Comparison of ENCODE assay signal across 10 cellular contexts in the genomic region with DNA sequence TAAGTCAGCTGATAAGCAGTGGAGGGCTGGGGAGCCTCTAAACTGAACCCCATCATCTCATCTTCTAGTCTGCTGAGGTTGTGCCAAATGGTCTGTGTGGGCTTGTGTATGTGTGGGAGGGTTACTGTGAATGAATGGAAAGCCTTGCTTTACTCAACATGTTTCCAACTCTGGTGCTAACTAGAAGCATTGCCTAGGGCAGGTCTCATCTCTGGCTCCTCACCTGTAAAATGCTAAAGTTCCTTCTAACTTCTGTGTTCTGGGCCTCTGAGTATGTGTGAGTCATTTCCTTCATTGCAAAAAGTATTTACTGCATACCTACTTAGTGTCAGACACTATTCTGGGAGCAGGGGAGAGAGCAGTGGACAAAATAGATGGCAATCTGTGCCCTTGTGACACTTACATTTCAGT. TPM values are rescaled to one million over a fixed set of nuclear protein-coding genes. Genes with fewer than 3 reads are reported as not detected.
A peak's percentile ranks its signal among the peaks of the same experiment; 100 is the strongest.
DNase-seq lines count a peak whose midpoint lies in the region; ATAC-seq and TF ChIP-seq lines count a peak whose summit lies in the region.
"Had no signal": no experiment of that assay in that cellular context is flagged by ENCODE, and none has a peak within 500 bp of the region (broad histone marks: within the 10 kb centered on the region; RNA-seq: fewer than 3 reads in every experiment).

No MANE protein-coding gene starts in this region.

- no peak overlapping the region for H3K27ac ChIP-seq in tibial artery

- TF ChIP-seq CTCF in type B pancreatic cell (conservative IDR thresholded peaks at IDR 0.05) (no peak), tibial artery (IDR thresholded peaks at IDR 0.05) (no peak)

- H3K27me3 ChIP-seq in tibial artery: peaks cover 0 to 64% of the 10 kb centered on the region in 2 donors

- POLR2A ChIA-PET in activated naive CD8-positive, alpha-beta T cell treated with anti-CD3 and anti-CD28 coated beads, Interleukin-2, amount 10 ng/mL, durations not matched to agents 7 days and 5 days (lab: Charles Lee): no interaction called here

- H3K9me3 ChIP-seq in tibial artery: no peaks in the 10 kb centered on the region

- no peaks in the 10 kb centered on the region for H3K36me3 ChIP-seq in tibial artery

- H3K4me1 ChIP-seq in tibial artery: peaks cover 0 to 30% (median 23%) of the 10 kb centered on the region in 4 donors

- H3K27ac Mint-ChIP-seq in activated T-cell treated with anti-CD3 and anti-CD28 coated beads, Interleukin-2, amount 50 U/mL, for 72 hours: no peak overlapping the region
- no peak overlapping the region for H3K27ac Mint-ChIP-seq in activated T-cell treated with anti-CD3 and anti-CD28 coated beads, Interleukin-2, amount 50 U/mL, for 24 hours
- H3K27ac Mint-ChIP-seq in activated naive CD8-positive, alpha-beta T cell treated with anti-CD3 and anti-CD28 coated beads, Interleukin-2, amount 10 ng/mL, durations not matched to agents 7 days and 5 days: no peak overlapping the region
- peak overlapping the region; percentile 87 for H3K27ac Mint-ChIP-seq in type B pancreatic cell

- H3K27me3 Mint-ChIP-seq in activated T-cell treated with anti-CD3 and anti-CD28 coated beads, Interleukin-2, amount 50 U/mL, for 72 hours (ENCODE audit: low read depth): peaks cover 90% of the 10 kb centered on the region
- H3K27me3 Mint-ChIP-seq in activated T-cell treated with anti-CD3 and anti-CD28 coated beads, Interleukin-2, amount 50 U/mL, for 24 hours: peaks cover 92% of the 10 kb centered on the region
- peaks cover 78% of the 10 kb centered on the region for H3K27me3 Mint-ChIP-seq in activated naive CD8-positive, alpha-beta T cell treated with anti-CD3 and anti-CD28 coated beads, Interleukin-2, amount 10 ng/mL, durations not matched to agents 7 days and 5 days
- peaks cover 56% of the 10 kb centered on the region for H3K27me3 Mint-ChIP-seq in type B pancreatic cell

- intact Hi-C loops in tibial artery (cut with DNase I; ENCODE audit: low total_unique reads): no loop called here

- H3K36me3 Mint-ChIP-seq in activated T-cell treated with anti-CD3 and anti-CD28 coated beads, Interleukin-2, amount 50 U/mL, for 72 hours (ENCODE audit: insufficient read depth in 2 of 2): no peaks in the 10 kb centered on the region
- no peaks in the 10 kb centered on the region for H3K36me3 Mint-ChIP-seq in activated T-cell treated with anti-CD3 and anti-CD28 coated beads, Interleukin-2, amount 50 U/mL, for 24 hours (ENCODE audit: low read depth)
- H3K36me3 Mint-ChIP-seq in activated naive CD8-positive, alpha-beta T cell treated with anti-CD3 and anti-CD28 coated beads, Interleukin-2, amount 10 ng/mL, durations not matched to agents 7 days and 5 days: no peaks in the 10 kb centered on the region
- H3K36me3 Mint-ChIP-seq in type B pancreatic cell: peaks cover 4% of the 10 kb centered on the region

- peak; percentile 37 to 56 for ATAC-seq in activated T-cell treated with anti-CD3 and anti-CD28 coated beads, Interleukin-2, amount 50 U/mL, for 72 hours (replicated peaks in 1 of 2)
- no peak for ATAC-seq in activated naive CD8-positive, alpha-beta T cell treated with anti-CD3 and anti-CD28 coated beads, Interleukin-2, amount 10 ng/mL, durations not matched to agents 7 days and 5 days (ENCODE audit: low read depth)
- ATAC-seq in GM21526 (IDR thresholded peaks at IDR 0.05; ENCODE audit: low FRiP score, unreplicated experiment): no peak

- H3K9me3 Mint-ChIP-seq in activated T-cell treated with anti-CD3 and anti-CD28 coated beads, Interleukin-2, amount 50 U/mL, for 72 hours: no peaks in the 10 kb centered on the region
- no peaks in the 10 kb centered on the region for H3K9me3 Mint-ChIP-seq in activated T-cell treated with anti-CD3 and anti-CD28 coated beads, Interleukin-2, amount 50 U/mL, for 24 hours
- H3K9me3 Mint-ChIP-seq in activated naive CD8-positive, alpha-beta T cell treated with anti-CD3 and anti-CD28 coated beads, Interleukin-2, amount 10 ng/mL, durations not matched to agents 7 days and 5 days: no peaks in the 10 kb centered on the region
- H3K9me3 Mint-ChIP-seq in type B pancreatic cell: no peaks in the 10 kb centered on the region

- H3K4me3 Mint-ChIP-seq in activated T-cell treated with anti-CD3 and anti-CD28 coated beads, Interleukin-2, amount 50 U/mL, for 72 hours: peak overlapping the region; percentile 82 to 88
- H3K4me3 Mint-ChIP-seq in activated T-cell treated with anti-CD3 and anti-CD28 coated beads, Interleukin-2, amount 50 U/mL, for 24 hours: no peak overlapping the region
- peak overlapping the region; percentile 65 for H3K4me3 Mint-ChIP-seq in activated naive CD8-positive, alpha-beta T cell treated with anti-CD3 and anti-CD28 coated beads, Interleukin-2, amount 10 ng/mL, durations not matched to agents 7 days and 5 days
- H3K4me3 Mint-ChIP-seq in type B pancreatic cell: peak overlapping the region; percentile 93

- peaks cover 32% of the 10 kb centered on the region for H3K4me1 Mint-ChIP-seq in activated T-cell treated with anti-CD3 and anti-CD28 coated beads, Interleukin-2, amount 50 U/mL, for 72 hours (ENCODE audit: low read depth)
- peaks cover 31% of the 10 kb centered on the region for H3K4me1 Mint-ChIP-seq in activated T-cell treated with anti-CD3 and anti-CD28 coated beads, Interleukin-2, amount 50 U/mL, for 24 hours (ENCODE audit: low read depth)
- peaks cover 29% of the 10 kb centered on the region for H3K4me1 Mint-ChIP-seq in activated naive CD8-positive, alpha-beta T cell treated with anti-CD3 and anti-CD28 coated beads, Interleukin-2, amount 10 ng/mL, durations not matched to agents 7 days and 5 days
- peaks cover 57% of the 10 kb centered on the region for H3K4me1 Mint-ChIP-seq in type B pancreatic cell (ENCODE audit: unreplicated experiment)

- DNase-seq in activated T-cell treated with anti-CD3 and anti-CD28 coated beads, Interleukin-2, amount 50 U/mL, for 72 hours: no peak
- DNase-seq in activated T-cell treated with anti-CD3 and anti-CD28 coated beads, Interleukin-2, amount 50 U/mL, for 24 hours: no peak
- no peak for DNase-seq in activated naive CD8-positive, alpha-beta T cell treated with anti-CD3 and anti-CD28 coated beads, Interleukin-2, amount 10 ng/mL, durations not matched to agents 7 days and 5 days
- DNase-seq in left kidney (ENCODE audit: low read depth, low spot score) (peak; percentile 19), type B pancreatic cell (ENCODE audit: extremely low spot score, unreplicated experiment) (no peak), tibial artery (no peak)
- no peak for DNase-seq in activated naive CD4-positive, alpha-beta T cell treated with Interleukin-2 at 50 U/mL for 16 hours
- DNase-seq: caudate nucleus, T-helper 1 cell had no signal

- no peak overlapping the region for H3K4me3 ChIP-seq in tibial artery

RNA-seq across cellular contexts. Expression of gene LIPG, which starts 1.3 kb away (rescaled TPM):
- total RNA-seq in activated T-cell treated with anti-CD3 and anti-CD28 coated beads, Interleukin-2, amount 50 U/mL, for 72 hours: under 1 TPM in 1 of 2 donors, not detected in 1; 0.12 TPM
- total RNA-seq in activated naive CD8-positive, alpha-beta T cell treated with anti-CD3 and anti-CD28 coated beads, Interleukin-2, amount 10 ng/mL, durations not matched to agents 7 days and 5 days: under 1 TPM in 1 of 2 experiments, not detected in 1; 0.09 TPM
- 16.9 and 22.7 TPM in 2 replicates for total RNA-seq in type B pancreatic cell (ENCODE audit: low replicate concordance)

Comparison
In these comparisons a context has a peak if more than half of its experiments do, and no peak if none do; other contexts are left out.
1. ATAC-seq: peak in activated T-cell treated with anti-CD3 and anti-CD28 coated beads, Interleukin-2, amount 50 U/mL, for 72 hours (2 of 2); none in activated naive CD8-positive, alpha-beta T cell treated with anti-CD3 and anti-CD28 coated beads, Interleukin-2, amount 10 ng/mL, durations not matched to agents 7 days and 5 days (single experiment) and GM21526 (single experiment).
2. RNA of gene LIPG, which starts 1.3 kb away (total RNA-seq): 16.9 to 22.7 TPM in type B pancreatic cell; 0.09 TPM in activated naive CD8-positive, alpha-beta T cell treated with anti-CD3 and anti-CD28 coated beads, Interleukin-2, amount 10 ng/mL, durations not matched to agents 7 days and 5 days and 0.12 TPM in activated T-cell treated with anti-CD3 and anti-CD28 coated beads, Interleukin-2, amount 50 U/mL, for 72 hours; every median in the first group is over 10 times any median in the second.